ENCODE assay signal across 1 cellular context in the genomic region with DNA sequence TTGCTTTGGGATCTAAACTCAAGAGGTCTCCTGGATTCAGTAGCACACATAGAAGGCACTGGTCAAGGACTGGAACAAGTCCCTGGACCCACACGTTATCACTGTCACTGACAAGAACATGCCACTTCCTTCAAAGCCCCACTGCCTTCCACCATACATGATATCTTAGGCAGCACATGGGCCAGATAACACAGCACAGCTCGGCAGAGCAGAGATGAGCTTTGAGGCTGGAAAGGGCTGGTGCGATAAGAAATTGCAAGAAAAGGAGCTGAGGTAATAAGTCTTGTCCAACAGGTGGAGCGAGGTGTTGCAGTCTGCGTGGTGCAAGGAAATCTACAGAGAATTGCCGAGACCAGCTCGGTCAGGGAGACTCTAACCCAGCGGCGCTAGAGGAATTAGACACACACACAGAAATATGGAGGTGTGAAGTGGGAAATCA.
TF ChIP-seq lines count a peak whose summit lies in the region.

No MANE protein-coding gene starts in this region.

TF ChIP-seq in K562, 482 proteins besides CTCF, POLR2A, EP300 and RAD21 (continued from another document and continues in another):
- TF ChIP-seq RREB1 (CRISPR knock-in tag; IDR thresholded peaks at IDR 0.05) (no peak), ZNF347 (CRISPR knock-in tag; IDR thresholded peaks at IDR 0.05; ENCODE audit: low read depth) (no peak), MTA2 (IDR thresholded peaks at IDR 0.05; ENCODE audit: low read depth) (peak; percentile 97), CBX2 (IDR thresholded peaks at IDR 0.05; ENCODE audit: insufficient read depth, low read length, poor library complexity, severe bottlenecking) (no peak), KDM2B (CRISPR knock-in tag; IDR thresholded peaks at IDR 0.05) (no peak), ZNF184 (CRISPR knock-in tag; IDR thresholded peaks at IDR 0.05) (no peak), CHD2 (IDR thresholded peaks at IDR 0.05; ENCODE audit: low read depth, low read length) (no peak), ZFX (CRISPR knock-in tag; IDR thresholded peaks at IDR 0.05) (no peak), NR2F6 (CRISPR knock-in tag; IDR thresholded peaks at IDR 0.05) (no peak), ZNF75A (CRISPR knock-in tag; IDR thresholded peaks at IDR 0.05) (no peak), SAFB (IDR thresholded peaks at IDR 0.05; ENCODE audit: borderline replicate concordance, low read depth, low read length) (no peak), FIP1L1 (IDR thresholded peaks at IDR 0.05; ENCODE audit: low read depth, low read length, poor library complexity, severe bottlenecking) (no peak), TARDBP (IDR thresholded peaks at IDR 0.05) (no peak), OTX1 (CRISPR knock-in tag; IDR thresholded peaks at IDR 0.05) (no peak), TRIM24 (IDR thresholded peaks at IDR 0.05) (peak; percentile 98 to 99), CTCFL (IDR thresholded peaks at IDR 0.05; ENCODE audit: borderline replicate concordance, insufficient read depth, low read depth, low read length, poor library complexity, severe bottlenecking) (no peak), ZKSCAN3 (CRISPR knock-in tag; IDR thresholded peaks at IDR 0.05) (no peak), ZNF23 (CRISPR knock-in tag; IDR thresholded peaks at IDR 0.05) (no peak), MBD2 (IDR thresholded peaks at IDR 0.05; ENCODE audit: borderline replicate concordance, low read depth) (peak; percentile 58; the same call in 1 of the 2 replicates), ZEB2 (IDR thresholded peaks at IDR 0.05) (peak; percentile 95), ZNF263 (CRISPR knock-in tag; IDR thresholded peaks at IDR 0.05; ENCODE audit: borderline replicate concordance) (no peak; the same call in 1 of the 2 replicates), NELFE (IDR thresholded peaks at IDR 0.05; ENCODE audit: insufficient read depth, insufficient read length) (no peak), HEY1 (CRISPR knock-in tag; IDR thresholded peaks at IDR 0.05; ENCODE audit: borderline replicate concordance) (no peak), EGR1 (conservative IDR thresholded peaks at IDR 0.05) (no peak), SMAD4 (CRISPR knock-in tag; conservative IDR thresholded peaks at IDR 0.05) (peak; percentile 95), TCF3 (CRISPR knock-in tag; IDR thresholded peaks at IDR 0.05) (peak; percentile 100), PYGO2 (tag; IDR thresholded peaks at IDR 0.05) (peak; percentile 42; the same call in 1 of the 2 replicates), FOSL1 (tag; conservative IDR thresholded peaks at IDR 0.05) (no peak), ZNF143 (CRISPR knock-in tag; IDR thresholded peaks at IDR 0.05) (no peak)
- TF ChIP-seq, protein P1, sequence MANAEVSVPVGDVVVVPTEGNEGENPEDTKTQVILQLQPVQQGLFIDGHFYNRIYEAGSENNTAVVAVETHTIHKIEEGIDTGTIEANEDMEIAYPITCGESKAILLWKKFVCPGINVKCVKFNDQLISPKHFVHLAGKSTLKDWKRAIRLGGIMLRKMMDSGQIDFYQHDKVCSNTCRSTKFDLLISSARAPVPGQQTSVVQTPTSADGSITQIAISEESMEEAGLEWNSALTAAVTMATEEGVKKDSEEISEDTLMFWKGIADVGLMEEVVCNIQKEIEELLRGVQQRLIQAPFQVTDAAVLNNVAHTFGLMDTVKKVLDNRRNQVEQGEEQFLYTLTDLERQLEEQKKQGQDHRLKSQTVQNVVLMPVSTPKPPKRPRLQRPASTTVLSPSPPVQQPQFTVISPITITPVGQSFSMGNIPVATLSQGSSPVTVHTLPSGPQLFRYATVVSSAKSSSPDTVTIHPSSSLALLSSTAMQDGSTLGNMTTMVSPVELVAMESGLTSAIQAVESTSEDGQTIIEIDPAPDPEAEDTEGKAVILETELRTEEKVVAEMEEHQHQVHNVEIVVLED (CRISPR knock-in tag; IDR thresholded peaks at IDR 0.05), result no peak
- TF ChIP-seq, protein P2, sequence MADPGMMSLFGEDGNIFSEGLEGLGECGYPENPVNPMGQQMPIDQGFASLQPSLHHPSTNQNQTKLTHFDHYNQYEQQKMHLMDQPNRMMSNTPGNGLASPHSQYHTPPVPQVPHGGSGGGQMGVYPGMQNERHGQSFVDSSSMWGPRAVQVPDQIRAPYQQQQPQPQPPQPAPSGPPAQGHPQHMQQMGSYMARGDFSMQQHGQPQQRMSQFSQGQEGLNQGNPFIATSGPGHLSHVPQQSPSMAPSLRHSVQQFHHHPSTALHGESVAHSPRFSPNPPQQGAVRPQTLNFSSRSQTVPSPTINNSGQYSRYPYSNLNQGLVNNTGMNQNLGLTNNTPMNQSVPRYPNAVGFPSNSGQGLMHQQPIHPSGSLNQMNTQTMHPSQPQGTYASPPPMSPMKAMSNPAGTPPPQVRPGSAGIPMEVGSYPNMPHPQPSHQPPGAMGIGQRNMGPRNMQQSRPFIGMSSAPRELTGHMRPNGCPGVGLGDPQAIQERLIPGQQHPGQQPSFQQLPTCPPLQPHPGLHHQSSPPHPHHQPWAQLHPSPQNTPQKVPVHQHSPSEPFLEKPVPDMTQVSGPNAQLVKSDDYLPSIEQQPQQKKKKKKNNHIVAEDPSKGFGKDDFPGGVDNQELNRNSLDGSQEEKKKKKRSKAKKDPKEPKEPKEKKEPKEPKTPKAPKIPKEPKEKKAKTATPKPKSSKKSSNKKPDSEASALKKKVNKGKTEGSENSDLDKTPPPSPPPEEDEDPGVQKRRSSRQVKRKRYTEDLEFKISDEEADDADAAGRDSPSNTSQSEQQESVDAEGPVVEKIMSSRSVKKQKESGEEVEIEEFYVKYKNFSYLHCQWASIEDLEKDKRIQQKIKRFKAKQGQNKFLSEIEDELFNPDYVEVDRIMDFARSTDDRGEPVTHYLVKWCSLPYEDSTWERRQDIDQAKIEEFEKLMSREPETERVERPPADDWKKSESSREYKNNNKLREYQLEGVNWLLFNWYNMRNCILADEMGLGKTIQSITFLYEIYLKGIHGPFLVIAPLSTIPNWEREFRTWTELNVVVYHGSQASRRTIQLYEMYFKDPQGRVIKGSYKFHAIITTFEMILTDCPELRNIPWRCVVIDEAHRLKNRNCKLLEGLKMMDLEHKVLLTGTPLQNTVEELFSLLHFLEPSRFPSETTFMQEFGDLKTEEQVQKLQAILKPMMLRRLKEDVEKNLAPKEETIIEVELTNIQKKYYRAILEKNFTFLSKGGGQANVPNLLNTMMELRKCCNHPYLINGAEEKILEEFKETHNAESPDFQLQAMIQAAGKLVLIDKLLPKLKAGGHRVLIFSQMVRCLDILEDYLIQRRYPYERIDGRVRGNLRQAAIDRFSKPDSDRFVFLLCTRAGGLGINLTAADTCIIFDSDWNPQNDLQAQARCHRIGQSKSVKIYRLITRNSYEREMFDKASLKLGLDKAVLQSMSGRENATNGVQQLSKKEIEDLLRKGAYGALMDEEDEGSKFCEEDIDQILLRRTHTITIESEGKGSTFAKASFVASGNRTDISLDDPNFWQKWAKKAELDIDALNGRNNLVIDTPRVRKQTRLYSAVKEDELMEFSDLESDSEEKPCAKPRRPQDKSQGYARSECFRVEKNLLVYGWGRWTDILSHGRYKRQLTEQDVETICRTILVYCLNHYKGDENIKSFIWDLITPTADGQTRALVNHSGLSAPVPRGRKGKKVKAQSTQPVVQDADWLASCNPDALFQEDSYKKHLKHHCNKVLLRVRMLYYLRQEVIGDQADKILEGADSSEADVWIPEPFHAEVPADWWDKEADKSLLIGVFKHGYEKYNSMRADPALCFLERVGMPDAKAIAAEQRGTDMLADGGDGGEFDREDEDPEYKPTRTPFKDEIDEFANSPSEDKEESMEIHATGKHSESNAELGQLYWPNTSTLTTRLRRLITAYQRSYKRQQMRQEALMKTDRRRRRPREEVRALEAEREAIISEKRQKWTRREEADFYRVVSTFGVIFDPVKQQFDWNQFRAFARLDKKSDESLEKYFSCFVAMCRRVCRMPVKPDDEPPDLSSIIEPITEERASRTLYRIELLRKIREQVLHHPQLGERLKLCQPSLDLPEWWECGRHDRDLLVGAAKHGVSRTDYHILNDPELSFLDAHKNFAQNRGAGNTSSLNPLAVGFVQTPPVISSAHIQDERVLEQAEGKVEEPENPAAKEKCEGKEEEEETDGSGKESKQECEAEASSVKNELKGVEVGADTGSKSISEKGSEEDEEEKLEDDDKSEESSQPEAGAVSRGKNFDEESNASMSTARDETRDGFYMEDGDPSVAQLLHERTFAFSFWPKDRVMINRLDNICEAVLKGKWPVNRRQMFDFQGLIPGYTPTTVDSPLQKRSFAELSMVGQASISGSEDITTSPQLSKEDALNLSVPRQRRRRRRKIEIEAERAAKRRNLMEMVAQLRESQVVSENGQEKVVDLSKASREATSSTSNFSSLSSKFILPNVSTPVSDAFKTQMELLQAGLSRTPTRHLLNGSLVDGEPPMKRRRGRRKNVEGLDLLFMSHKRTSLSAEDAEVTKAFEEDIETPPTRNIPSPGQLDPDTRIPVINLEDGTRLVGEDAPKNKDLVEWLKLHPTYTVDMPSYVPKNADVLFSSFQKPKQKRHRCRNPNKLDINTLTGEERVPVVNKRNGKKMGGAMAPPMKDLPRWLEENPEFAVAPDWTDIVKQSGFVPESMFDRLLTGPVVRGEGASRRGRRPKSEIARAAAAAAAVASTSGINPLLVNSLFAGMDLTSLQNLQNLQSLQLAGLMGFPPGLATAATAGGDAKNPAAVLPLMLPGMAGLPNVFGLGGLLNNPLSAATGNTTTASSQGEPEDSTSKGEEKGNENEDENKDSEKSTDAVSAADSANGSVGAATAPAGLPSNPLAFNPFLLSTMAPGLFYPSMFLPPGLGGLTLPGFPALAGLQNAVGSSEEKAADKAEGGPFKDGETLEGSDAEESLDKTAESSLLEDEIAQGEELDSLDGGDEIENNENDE (IDR thresholded peaks at IDR 0.05; ENCODE audit: low read depth, low read length), result no peak
- TF ChIP-seq, protein P3, sequence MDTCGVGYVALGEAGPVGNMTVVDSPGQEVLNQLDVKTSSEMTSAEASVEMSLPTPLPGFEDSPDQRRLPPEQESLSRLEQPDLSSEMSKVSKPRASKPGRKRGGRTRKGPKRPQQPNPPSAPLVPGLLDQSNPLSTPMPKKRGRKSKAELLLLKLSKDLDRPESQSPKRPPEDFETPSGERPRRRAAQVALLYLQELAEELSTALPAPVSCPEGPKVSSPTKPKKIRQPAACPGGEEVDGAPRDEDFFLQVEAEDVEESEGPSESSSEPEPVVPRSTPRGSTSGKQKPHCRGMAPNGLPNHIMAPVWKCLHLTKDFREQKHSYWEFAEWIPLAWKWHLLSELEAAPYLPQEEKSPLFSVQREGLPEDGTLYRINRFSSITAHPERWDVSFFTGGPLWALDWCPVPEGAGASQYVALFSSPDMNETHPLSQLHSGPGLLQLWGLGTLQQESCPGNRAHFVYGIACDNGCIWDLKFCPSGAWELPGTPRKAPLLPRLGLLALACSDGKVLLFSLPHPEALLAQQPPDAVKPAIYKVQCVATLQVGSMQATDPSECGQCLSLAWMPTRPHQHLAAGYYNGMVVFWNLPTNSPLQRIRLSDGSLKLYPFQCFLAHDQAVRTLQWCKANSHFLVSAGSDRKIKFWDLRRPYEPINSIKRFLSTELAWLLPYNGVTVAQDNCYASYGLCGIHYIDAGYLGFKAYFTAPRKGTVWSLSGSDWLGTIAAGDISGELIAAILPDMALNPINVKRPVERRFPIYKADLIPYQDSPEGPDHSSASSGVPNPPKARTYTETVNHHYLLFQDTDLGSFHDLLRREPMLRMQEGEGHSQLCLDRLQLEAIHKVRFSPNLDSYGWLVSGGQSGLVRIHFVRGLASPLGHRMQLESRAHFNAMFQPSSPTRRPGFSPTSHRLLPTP (IDR thresholded peaks at IDR 0.05; ENCODE audit: borderline replicate concordance, extremely low read depth, insufficient read length), result no peak
